In genomic region chr4:127965062-127965802, GRCh38 we compare ENCODE assay signal across 1 cellular context.
A peak's percentile ranks its signal among the peaks of the same experiment; 100 is the strongest.
TF ChIP-seq lines count a peak whose summit lies in the region.

Gene ABHD18, plus strand, starts transcription at chr4:127965406. Its CDS starts 17,550 bp downstream, at chr4:127982956.
Gene MFSD8, minus strand, starts transcription at chr4:127965173. Its CDS starts 40 bp downstream, at chr4:127965133.

TF ChIP-seq in GM12878, 131 proteins besides CTCF, POLR2A, EP300 and RAD21 (continued from another document):
- TF ChIP-seq ZNF687 (IDR thresholded peaks at IDR 0.05) (peak; percentile 67), IKZF2 (IDR thresholded peaks at IDR 0.05) (peak; percentile 65 to 72; a peak in 3 of 4 replicates), ASH2L (IDR thresholded peaks at IDR 0.05; ENCODE audit: borderline replicate concordance, low read depth) (0 out of 2 replicates have a peak, but pooled peaks have one; percentile 34), POLR2AphosphoS5 (IDR thresholded peaks at IDR 0.05; ENCODE audit: low read length) (peak; percentile 90), TAF1 (IDR thresholded peaks at IDR 0.05; ENCODE audit: borderline replicate concordance, low read depth, low read length) (peak; percentile 79), SMC3 (IDR thresholded peaks at IDR 0.05; ENCODE audit: borderline replicate concordance, low read length) (0 out of 2 replicates have a peak, but pooled peaks have one; percentile 15)
TF ChIP-seq in GM12878: peak in this region for 57.
